19 cellular contexts compared by ENCODE assay signal in genomic region chr22:17460895-17461294, GRCh38.
DNase-seq lines count a peak whose midpoint lies in the region; ATAC-seq and TF ChIP-seq lines count a peak whose summit lies in the region.
"Had no signal": no experiment of that assay in that cellular context is flagged by ENCODE, and none has a peak within 500 bp of the region (broad histone marks: within the 10 kb centered on the region; RNA-seq: fewer than 3 reads in every experiment).

No MANE protein-coding gene starts in this region.

- no peaks in the 10 kb centered on the region for H3K79me2 ChIP-seq in OCI-LY3 (ENCODE audit: low read length)

- peak overlapping the region; percentile 10; the same call in 1 of the 2 replicates for H3K9ac ChIP-seq in OCI-LY3 (ENCODE audit: low read length)

- H3K36me3 Mint-ChIP-seq in neural crest cell (ENCODE audit: low read depth), result no peaks in the 10 kb centered on the region
- H3K36me3 Mint-ChIP-seq: CD4-positive, CD25-positive, alpha-beta regulatory T cell; CD8-positive, alpha-beta memory T cell had no signal

- H3K4me2 ChIP-seq in OCI-LY3 (ENCODE audit: low read length), result peak overlapping the region; percentile 77

- TF ChIP-seq POLR2A in esophagus squamous epithelium (IDR thresholded peaks at IDR 0.05), result no peak

- H3K4me1 ChIP-seq in OCI-LY3 (ENCODE audit: low read length), result peaks cover 32% of the 10 kb centered on the region
- H3K4me1 ChIP-seq in esophagus squamous epithelium, result no peaks in the 10 kb centered on the region
- H3K4me1 ChIP-seq: BE2C had no signal

- H3K9me3 ChIP-seq in OCI-LY3 (ENCODE audit: insufficient read depth, low read length), result no peaks in the 10 kb centered on the region
- H3K9me3 ChIP-seq in esophagus squamous epithelium, result no peaks in the 10 kb centered on the region
- H3K9me3 ChIP-seq: BE2C had no signal

- 50 to 58% methylated on average over 6 of the region's 6 CpGs for WGBS in esophagus squamous epithelium, 2 donors

- peak; percentile 61 for ATAC-seq in left lobe of liver

- intact Hi-C loops in esophagus squamous epithelium (cut with DNase I), result no loop called here
- intact Hi-C loops in dorsolateral prefrontal cortex (cut with DNase I), result no loop called here

- DNase-seq in left lobe of liver (ENCODE audit: low spot score) (no peak), neural crest cell (ENCODE audit: low read depth, low spot score) (no peak), NCI-H146 treated with DMSO at 0.1 percent for 48 hours (lab: John Stamatoyannopoulos, UW; ENCODE audit: unreplicated experiment) (no peak), esophagus squamous epithelium (lab: John Stamatoyannopoulos, UW) (no peak), dorsolateral prefrontal cortex (no peak)
- no peak for DNase-seq in central memory CD4-positive, alpha-beta T cell
- DNase-seq: ACHN; BE2C; C1 segment of cervical spinal cord; CD4-positive, CD25-positive, alpha-beta regulatory T cell; CD8-positive, alpha-beta memory T cell; COR-L47; DMS 273 treated with DMSO at 0.1 percent for 48 hours; DMS53; DND-41; EL; GOT3; H7 had no signal

- H3K36me3 ChIP-seq in OCI-LY3 (replicated peaks; ENCODE audit: low read depth, low read length), result no peaks in the 10 kb centered on the region
- H3K36me3 ChIP-seq in esophagus squamous epithelium, result no peaks in the 10 kb centered on the region
- H3K36me3 ChIP-seq: BE2C had no signal

- no peak overlapping the region for H2AFZ ChIP-seq in OCI-LY3 (ENCODE audit: low read depth, low read length)

- no peaks in the 10 kb centered on the region for H3K9me3 Mint-ChIP-seq in neural crest cell
- H3K9me3 Mint-ChIP-seq: CD4-positive, CD25-positive, alpha-beta regulatory T cell; CD8-positive, alpha-beta memory T cell had no signal

- H3K27ac Mint-ChIP-seq in neural crest cell (ENCODE audit: unreplicated experiment), result peak overlapping the region; percentile 15
- H3K27ac Mint-ChIP-seq: CD4-positive, CD25-positive, alpha-beta regulatory T cell; CD8-positive, alpha-beta memory T cell had no signal

- H3K27me3 Mint-ChIP-seq in neural crest cell (ENCODE audit: low read depth), result no peaks in the 10 kb centered on the region

- peaks cover 4% of the 10 kb centered on the region; the same call in 1 of the 2 replicates for H3K27me3 ChIP-seq in OCI-LY3 (ENCODE audit: low read depth, low read length)
- H3K27me3 ChIP-seq in esophagus squamous epithelium, result peaks cover 0 to 9% (median 0%) of the 10 kb centered on the region in 4 donors
- peaks cover 0 to 9% (median 0%) of the 10 kb centered on the region in 45 donors for H3K27me3 ChIP-seq in dorsolateral prefrontal cortex
- H3K27me3 ChIP-seq: BE2C had no signal

- no peak overlapping the region for H3K4me3 Mint-ChIP-seq in neural crest cell
- H3K4me3 Mint-ChIP-seq: CD4-positive, CD25-positive, alpha-beta regulatory T cell; CD8-positive, alpha-beta memory T cell had no signal

- H3K4me3 ChIP-seq in OCI-LY3 (ENCODE audit: low read length) (peak overlapping the region; percentile 52), esophagus squamous epithelium (no peak overlapping the region), dorsolateral prefrontal cortex (no peak overlapping the region)

- H3K27ac ChIP-seq in OCI-LY3 (ENCODE audit: low read length) (peak overlapping the region; percentile 55), esophagus squamous epithelium (no peak overlapping the region), dorsolateral prefrontal cortex (no peak overlapping the region)

- peaks cover 18% of the 10 kb centered on the region for H3K4me1 Mint-ChIP-seq in neural crest cell
- H3K4me1 Mint-ChIP-seq: CD4-positive, CD25-positive, alpha-beta regulatory T cell; CD8-positive, alpha-beta memory T cell had no signal

- H4K20me1 ChIP-seq in OCI-LY3 (ENCODE audit: insufficient read depth, low read length), result no peaks in the 10 kb centered on the region

- TF ChIP-seq CTCF in OCI-LY3 (IDR thresholded peaks at IDR 0.05; ENCODE audit: low read depth, low read length) (no peak), neural crest cell (conservative IDR thresholded peaks at IDR 0.05) (no peak), esophagus squamous epithelium (IDR thresholded peaks at IDR 0.05) (no peak), dorsolateral prefrontal cortex (IDR thresholded peaks at IDR 0.05 in 54 of 56, conservative IDR thresholded peaks at IDR 0.05 in 2 of 56; ENCODE audit: low read depth in 1 of 56, partially characterized antibody in 56 of 56) (no peak)
